1 cellular context compared by ENCODE assay signal in the genomic region with DNA sequence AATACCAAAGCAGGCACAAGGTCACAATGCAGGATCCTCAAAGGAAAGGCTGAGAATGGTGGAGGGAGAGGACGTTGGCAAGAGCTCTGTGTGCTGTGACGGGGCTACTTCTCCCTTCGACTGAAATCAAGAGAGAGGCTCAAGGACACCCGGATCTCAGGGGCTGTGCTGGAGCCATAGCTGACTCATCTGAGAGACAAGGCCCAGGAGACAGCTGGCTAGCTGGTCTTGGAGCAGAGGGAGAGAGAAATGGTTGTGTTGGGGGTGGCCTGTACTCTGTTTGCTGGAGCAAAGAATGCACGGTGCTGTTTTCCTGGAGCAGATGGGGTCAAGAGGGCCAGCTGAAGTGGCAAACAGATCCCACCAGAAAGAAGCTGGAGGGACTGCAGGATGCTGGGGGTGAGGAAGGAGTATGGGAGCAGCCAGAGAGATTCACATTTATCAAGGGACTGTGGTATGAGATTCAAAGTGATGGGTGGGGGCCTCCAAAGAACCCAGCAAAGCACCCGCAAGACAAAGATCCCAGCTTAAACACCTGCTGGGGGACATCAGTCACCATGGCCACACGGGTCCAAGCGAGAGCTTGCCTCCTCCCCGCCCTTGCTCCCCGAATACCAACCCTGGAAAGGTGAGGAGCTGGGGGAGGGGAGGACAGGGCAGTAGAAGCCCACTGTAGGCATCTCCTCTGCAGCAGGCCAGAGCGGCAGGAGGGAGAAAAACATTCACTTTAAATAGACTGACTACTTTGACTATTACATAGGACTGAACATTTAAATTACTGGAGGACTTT.
TF ChIP-seq lines count a peak whose summit lies in the region.

No MANE protein-coding gene starts in this region.

TF ChIP-seq in H1, 55 proteins besides CTCF, POLR2A, EP300 and RAD21:
- TF ChIP-seq SP1 (IDR thresholded peaks at IDR 0.05; ENCODE audit: low read depth, low read length): peak; percentile 43; the same call in 1 of the 2 replicates
- TF ChIP-seq KDM5A (IDR thresholded peaks at IDR 0.05; ENCODE audit: low read length): no peak
- TF ChIP-seq KDM4A (IDR thresholded peaks at IDR 0.05; ENCODE audit: low read depth, low read length, severe bottlenecking): peak; percentile 25
- no peak for TF ChIP-seq ZNF274 (IDR thresholded peaks at IDR 0.05; ENCODE audit: borderline replicate concordance, extremely low read depth, low read length)
- peak; percentile 60 for TF ChIP-seq NANOG (IDR thresholded peaks at IDR 0.05; ENCODE audit: insufficient read depth, low read depth, low read length, poor library complexity, severe bottlenecking)
- peak; percentile 52 for TF ChIP-seq ASH2L (IDR thresholded peaks at IDR 0.05; ENCODE audit: low read length)
- no peak for TF ChIP-seq CHD1 (IDR thresholded peaks at IDR 0.05; ENCODE audit: low read depth, low read length)
